Comparison of ENCODE assay signal across 1 cellular context in the genomic region with DNA sequence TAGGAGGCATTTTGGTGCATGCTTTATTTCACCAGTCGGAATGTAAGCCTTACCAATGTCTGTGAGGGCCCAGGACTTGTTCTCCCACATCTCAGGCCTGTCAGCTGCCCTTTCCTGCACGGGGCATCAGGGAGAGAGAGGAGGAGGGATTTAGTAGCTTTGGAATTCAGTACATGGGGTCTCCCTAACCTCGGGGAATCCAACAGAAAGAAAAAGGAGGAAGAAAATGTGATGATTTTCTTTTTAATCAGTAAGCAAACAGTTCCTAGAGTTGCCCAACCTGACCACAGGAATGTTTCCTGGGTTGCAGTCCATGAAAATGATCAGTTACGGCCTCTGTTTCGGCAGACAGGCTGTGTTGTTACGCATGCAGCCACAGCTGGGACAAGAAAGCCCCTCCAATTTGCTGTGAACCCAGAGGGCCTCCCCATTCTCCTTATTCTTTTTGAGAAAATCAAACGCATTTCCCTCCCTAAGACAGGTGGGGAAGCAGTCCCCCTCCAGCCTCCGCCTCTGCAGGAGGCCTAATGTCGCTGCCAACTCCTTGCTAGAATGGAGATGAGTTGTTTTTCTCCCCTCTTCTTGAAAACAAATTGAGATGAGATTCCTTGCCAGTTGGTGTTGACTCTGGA.
TF ChIP-seq lines count a peak whose summit lies in the region.

No MANE protein-coding gene starts in this region.

TF ChIP-seq in HepG2, 621 proteins besides CTCF, POLR2A, EP300 and RAD21 (continued from another document and continues in another):
- TF ChIP-seq ZHX1 (CRISPR knock-in tag; IDR thresholded peaks at IDR 0.05; ENCODE audit: low read depth): peak; percentile 74; the same call in 1 of the 2 replicates
- TF ChIP-seq ZNF547 (CRISPR knock-in tag; IDR thresholded peaks at IDR 0.05): no peak
- TF ChIP-seq, protein P1, sequence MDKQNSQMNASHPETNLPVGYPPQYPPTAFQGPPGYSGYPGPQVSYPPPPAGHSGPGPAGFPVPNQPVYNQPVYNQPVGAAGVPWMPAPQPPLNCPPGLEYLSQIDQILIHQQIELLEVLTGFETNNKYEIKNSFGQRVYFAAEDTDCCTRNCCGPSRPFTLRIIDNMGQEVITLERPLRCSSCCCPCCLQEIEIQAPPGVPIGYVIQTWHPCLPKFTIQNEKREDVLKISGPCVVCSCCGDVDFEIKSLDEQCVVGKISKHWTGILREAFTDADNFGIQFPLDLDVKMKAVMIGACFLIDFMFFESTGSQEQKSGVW (CRISPR knock-in tag; IDR thresholded peaks at IDR 0.05; ENCODE audit: borderline replicate concordance): no peak
- TF ChIP-seq, protein P2, sequence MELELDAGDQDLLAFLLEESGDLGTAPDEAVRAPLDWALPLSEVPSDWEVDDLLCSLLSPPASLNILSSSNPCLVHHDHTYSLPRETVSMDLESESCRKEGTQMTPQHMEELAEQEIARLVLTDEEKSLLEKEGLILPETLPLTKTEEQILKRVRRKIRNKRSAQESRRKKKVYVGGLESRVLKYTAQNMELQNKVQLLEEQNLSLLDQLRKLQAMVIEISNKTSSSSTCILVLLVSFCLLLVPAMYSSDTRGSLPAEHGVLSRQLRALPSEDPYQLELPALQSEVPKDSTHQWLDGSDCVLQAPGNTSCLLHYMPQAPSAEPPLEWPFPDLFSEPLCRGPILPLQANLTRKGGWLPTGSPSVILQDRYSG (CRISPR knock-in tag; IDR thresholded peaks at IDR 0.05): no peak
- TF ChIP-seq, protein P3, sequence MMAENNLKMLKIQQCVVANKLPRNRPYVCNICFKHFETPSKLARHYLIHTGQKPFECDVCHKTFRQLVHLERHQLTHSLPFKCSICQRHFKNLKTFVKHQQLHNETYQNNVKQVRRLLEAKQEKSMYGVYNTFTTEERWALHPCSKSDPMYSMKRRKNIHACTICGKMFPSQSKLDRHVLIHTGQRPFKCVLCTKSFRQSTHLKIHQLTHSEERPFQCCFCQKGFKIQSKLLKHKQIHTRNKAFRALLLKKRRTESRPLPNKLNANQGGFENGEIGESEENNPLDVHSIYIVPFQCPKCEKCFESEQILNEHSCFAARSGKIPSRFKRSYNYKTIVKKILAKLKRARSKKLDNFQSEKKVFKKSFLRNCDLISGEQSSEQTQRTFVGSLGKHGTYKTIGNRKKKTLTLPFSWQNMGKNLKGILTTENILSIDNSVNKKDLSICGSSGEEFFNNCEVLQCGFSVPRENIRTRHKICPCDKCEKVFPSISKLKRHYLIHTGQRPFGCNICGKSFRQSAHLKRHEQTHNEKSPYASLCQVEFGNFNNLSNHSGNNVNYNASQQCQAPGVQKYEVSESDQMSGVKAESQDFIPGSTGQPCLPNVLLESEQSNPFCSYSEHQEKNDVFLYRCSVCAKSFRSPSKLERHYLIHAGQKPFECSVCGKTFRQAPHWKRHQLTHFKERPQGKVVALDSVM (CRISPR knock-in tag; IDR thresholded peaks at IDR 0.05): peak; percentile 59
- TF ChIP-seq TFE3 (CRISPR knock-in tag; IDR thresholded peaks at IDR 0.05): 0 out of 2 replicates have a peak, but pooled peaks have one; percentile 53
- TF ChIP-seq SIX4 (CRISPR knock-in tag; IDR thresholded peaks at IDR 0.05): peak; percentile 87
- TF ChIP-seq PRDM4 (CRISPR knock-in tag; IDR thresholded peaks at IDR 0.05; ENCODE audit: borderline replicate concordance): no peak
- no peak for TF ChIP-seq MAZ (IDR thresholded peaks at IDR 0.05; ENCODE audit: borderline replicate concordance, low read depth, low read length)
- TF ChIP-seq MAZ (CRISPR knock-in tag; IDR thresholded peaks at IDR 0.05; ENCODE audit: low read depth): no peak
- TF ChIP-seq ARNT2 (CRISPR knock-in tag; IDR thresholded peaks at IDR 0.05; ENCODE audit: low read depth): no peak
- TF ChIP-seq IRX3 (CRISPR knock-in tag; IDR thresholded peaks at IDR 0.05; ENCODE audit: borderline replicate concordance, low read depth): no peak
- TF ChIP-seq FIP1L1 (IDR thresholded peaks at IDR 0.05; ENCODE audit: borderline replicate concordance, insufficient read depth, low read depth, low read length): no peak
- no peak for TF ChIP-seq KLF9 (CRISPR knock-in tag; IDR thresholded peaks at IDR 0.05; ENCODE audit: low read depth)
- no peak for TF ChIP-seq KAT7 (CRISPR knock-in tag; IDR thresholded peaks at IDR 0.05; ENCODE audit: borderline replicate concordance)
- TF ChIP-seq ARID4A (CRISPR knock-in tag; IDR thresholded peaks at IDR 0.05; ENCODE audit: borderline replicate concordance): peak; percentile 57; the same call in 1 of the 2 replicates
- no peak for TF ChIP-seq FOXA1 (IDR thresholded peaks at IDR 0.05)
- peak; percentile 85 for TF ChIP-seq FOXA1 (CRISPR knock-in tag; IDR thresholded peaks at IDR 0.05)
- no peak for TF ChIP-seq ZNF274 (CRISPR knock-in tag; IDR thresholded peaks at IDR 0.05)
- TF ChIP-seq ZFP36L2 (CRISPR knock-in tag; IDR thresholded peaks at IDR 0.05): no peak
- TF ChIP-seq SP140L (CRISPR knock-in tag; IDR thresholded peaks at IDR 0.05; ENCODE audit: borderline replicate concordance): 0 out of 2 replicates have a peak, but pooled peaks have one; percentile 91
- peak; percentile 92; the same call in 1 of the 2 replicates for TF ChIP-seq FOXK1 (CRISPR knock-in tag; IDR thresholded peaks at IDR 0.05; ENCODE audit: borderline replicate concordance, low read depth)
- TF ChIP-seq, protein P4, sequence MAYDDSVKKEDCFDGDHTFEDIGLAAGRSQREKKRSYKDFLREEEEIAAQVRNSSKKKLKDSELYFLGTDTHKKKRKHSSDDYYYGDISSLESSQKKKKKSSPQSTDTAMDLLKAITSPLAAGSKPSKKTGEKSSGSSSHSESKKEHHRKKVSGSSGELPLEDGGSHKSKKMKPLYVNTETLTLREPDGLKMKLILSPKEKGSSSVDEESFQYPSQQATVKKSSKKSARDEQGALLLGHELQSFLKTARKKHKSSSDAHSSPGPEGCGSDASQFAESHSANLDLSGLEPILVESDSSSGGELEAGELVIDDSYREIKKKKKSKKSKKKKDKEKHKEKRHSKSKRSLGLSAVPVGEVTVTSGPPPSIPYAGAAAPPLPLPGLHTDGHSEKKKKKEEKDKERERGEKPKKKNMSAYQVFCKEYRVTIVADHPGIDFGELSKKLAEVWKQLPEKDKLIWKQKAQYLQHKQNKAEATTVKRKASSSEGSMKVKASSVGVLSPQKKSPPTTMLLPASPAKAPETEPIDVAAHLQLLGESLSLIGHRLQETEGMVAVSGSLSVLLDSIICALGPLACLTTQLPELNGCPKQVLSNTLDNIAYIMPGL (CRISPR knock-in tag; IDR thresholded peaks at IDR 0.05; ENCODE audit: borderline replicate concordance in 1 of 2, low read depth in 1 of 2): peak in 1 of 2 experiments; percentile 41; a peak in 1 of 4 replicates
- no peak for TF ChIP-seq ZNF782 (CRISPR knock-in tag; IDR thresholded peaks at IDR 0.05; ENCODE audit: borderline replicate concordance)
- 0 out of 2 replicates have a peak, but pooled peaks have one; percentile 36 for TF ChIP-seq KDM2A (CRISPR knock-in tag; IDR thresholded peaks at IDR 0.05; ENCODE audit: borderline replicate concordance, low read depth)
- no peak for TF ChIP-seq ZNF619 (CRISPR knock-in tag; IDR thresholded peaks at IDR 0.05)
- no peak for TF ChIP-seq MATR3 (CRISPR knock-in tag; IDR thresholded peaks at IDR 0.05)
- no peak for TF ChIP-seq ZNF446 (CRISPR knock-in tag; IDR thresholded peaks at IDR 0.05)
- peak; percentile 63 for TF ChIP-seq PHF5A (CRISPR knock-in tag; IDR thresholded peaks at IDR 0.05; ENCODE audit: low read depth, unreplicated experiment)
- TF ChIP-seq, protein P5, sequence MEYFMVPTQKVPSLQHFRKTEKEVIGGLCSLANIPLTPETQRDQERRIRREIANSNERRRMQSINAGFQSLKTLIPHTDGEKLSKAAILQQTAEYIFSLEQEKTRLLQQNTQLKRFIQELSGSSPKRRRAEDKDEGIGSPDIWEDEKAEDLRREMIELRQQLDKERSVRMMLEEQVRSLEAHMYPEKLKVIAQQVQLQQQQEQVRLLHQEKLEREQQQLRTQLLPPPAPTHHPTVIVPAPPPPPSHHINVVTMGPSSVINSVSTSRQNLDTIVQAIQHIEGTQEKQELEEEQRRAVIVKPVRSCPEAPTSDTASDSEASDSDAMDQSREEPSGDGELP (IDR thresholded peaks at IDR 0.05; ENCODE audit: borderline replicate concordance, low read depth): peak; percentile 92
- peak; percentile 90 for TF ChIP-seq FOXJ3 (CRISPR knock-in tag; IDR thresholded peaks at IDR 0.05; ENCODE audit: borderline replicate concordance)
- peak; percentile 92 for TF ChIP-seq NR2F6 (IDR thresholded peaks at IDR 0.05)
- peak; percentile 91 for TF ChIP-seq NR2F6 (CRISPR knock-in tag; IDR thresholded peaks at IDR 0.05)
- peak; percentile 94 for TF ChIP-seq SALL1 (CRISPR knock-in tag; IDR thresholded peaks at IDR 0.05)
- TF ChIP-seq SMARCE1 (IDR thresholded peaks at IDR 0.05; ENCODE audit: borderline replicate concordance): no peak
- no peak for TF ChIP-seq ZNF18 (CRISPR knock-in tag; IDR thresholded peaks at IDR 0.05; ENCODE audit: insufficient replicate concordance)
